1 cellular context compared by ENCODE assay signal in genomic region chr12:94074970-94075695, GRCh38.
TF ChIP-seq lines count a peak whose summit lies in the region.

No MANE protein-coding gene starts in this region.

TF ChIP-seq in GM23338, 12 proteins besides CTCF, POLR2A, EP300 and RAD21 (continued from another document):
- TF ChIP-seq REST (IDR thresholded peaks at IDR 0.05; ENCODE audit: unreplicated experiment), result no peak
- no peak for TF ChIP-seq STAT1 (IDR thresholded peaks at IDR 0.05; ENCODE audit: unreplicated experiment)
- TF ChIP-seq ZNF331 (CRISPR knock-in tag; IDR thresholded peaks at IDR 0.05; ENCODE audit: low read depth), result no peak
